In genomic region chr2:70304501-70304900, GRCh38 we compare ENCODE assay signal across 14 cellular contexts. TPM values are rescaled to one million over a fixed set of nuclear protein-coding genes. Genes with fewer than 3 reads are reported as not detected.
A peak's percentile ranks its signal among the peaks of the same experiment; 100 is the strongest.
DNase-seq lines count a peak whose midpoint lies in the region; ATAC-seq, FAIRE-seq and TF ChIP-seq lines count a peak whose summit lies in the region.
"Had no signal": no experiment of that assay in that cellular context is flagged by ENCODE, and none has a peak within 500 bp of the region (broad histone marks: within the 10 kb centered on the region; RNA-seq: fewer than 3 reads in every experiment).

No MANE protein-coding gene starts in this region.

- no peak for FAIRE-seq in frontal cortex (lab: Jason Lieb, UNC)
- FAIRE-seq: endometrium had no signal

- no peak overlapping the region for H3K27ac ChIP-seq in GM23338 (ENCODE audit: low read depth)
- H3K27ac ChIP-seq in spleen = no peak overlapping the region
- H3K27ac ChIP-seq: BLaER1, gastrocnemius medialis, neutrophil, VCaP had no signal

- WGBS in spleen, 5 donors = 64 to 71% (median 69%) methylated on average over 4 of the region's 4 CpGs

- H3K27ac Mint-ChIP-seq in GM23338 = no peak overlapping the region
- H3K27ac Mint-ChIP-seq: activated CD8-positive, alpha-beta T cell treated with anti-CD3 and anti-CD28 coated beads for 36 hours; activated T-helper 2 cell treated with anti-CD3 and anti-CD28 coated beads, Interferon-gamma antibody, Interleukin-2, Interleukin-4, amounts not matched to agents 10 μg/mL and 5 μg/mL and 100 μg/mL, durations not matched to agents 14 hours and 24 hours and 36 hours had no signal

- H3K9me3 Mint-ChIP-seq in GM23338 = peaks cover 17% of the 10 kb centered on the region
- H3K9me3 Mint-ChIP-seq: activated CD8-positive, alpha-beta T cell treated with anti-CD3 and anti-CD28 coated beads for 36 hours; activated T-helper 2 cell treated with anti-CD3 and anti-CD28 coated beads, Interferon-gamma antibody, Interleukin-2, Interleukin-4, amounts not matched to agents 10 μg/mL and 5 μg/mL and 100 μg/mL, durations not matched to agents 14 hours and 24 hours and 36 hours had no signal

- peaks cover 26% of the 10 kb centered on the region for H3K4me1 Mint-ChIP-seq in GM23338

- intact Hi-C loops in spleen (cut with DNase I; ENCODE audit: low total_unique reads) = loop anchor here (5.0 to 10.0 kb wide), 2 partner anchors 392 to 580 kb away; no protein-coding TSS in a partner anchor

- H3K9me2 ChIP-seq in GM23338 (ENCODE audit: insufficient read depth) = no peaks in the 10 kb centered on the region

- H3K4me3 Mint-ChIP-seq in GM23338 = peak overlapping the region; percentile 13; the same call in 1 of the 3 replicates
- H3K4me3 Mint-ChIP-seq: activated CD8-positive, alpha-beta T cell treated with anti-CD3 and anti-CD28 coated beads for 36 hours had no signal

- DNase-seq in GM23338 (ENCODE audit: low spot score) (no peak), NCI-H187 treated with DMSO at 0.1 percent for 48 hours (lab: John Stamatoyannopoulos, UW) (peak; percentile 95), SHP77 (lab: John Stamatoyannopoulos, UW) (peak; percentile 57 to 71), medulla oblongata (ENCODE audit: extremely low spot score) (peak; percentile 12), frontal cortex (ENCODE audit: low spot score in 2 of 2) (no peak), spleen (no peak)
- no peak for DNase-seq in activated CD4-positive, alpha-beta T cell treated with anti-CD3 and anti-CD28 coated beads for 1 hour
- DNase-seq: gastrocnemius medialis had no signal

- TF ChIP-seq CTCF in GM23338 (conservative IDR thresholded peaks at IDR 0.05; ENCODE audit: low read depth in 2 of 2) (no peak), spleen (IDR thresholded peaks at IDR 0.05 in 8 of 11, conservative IDR thresholded peaks at IDR 0.05 in 3 of 11) (no peak)

- ATAC-seq in GM23338 = no peak
- ATAC-seq: gastrocnemius medialis had no signal

- H4K20me1 ChIP-seq in GM23338 (replicated peaks; ENCODE audit: insufficient read depth) = no peaks in the 10 kb centered on the region; the same call in 1 of the 2 replicates

- H3K79me2 ChIP-seq in GM23338 (replicated peaks; ENCODE audit: insufficient read depth) = peaks cover 7% of the 10 kb centered on the region

- H3K4me3 ChIP-seq in GM23338 = no peak overlapping the region
- H3K4me3 ChIP-seq in spleen = no peak overlapping the region
- H3K4me3 ChIP-seq: BLaER1, gastrocnemius medialis had no signal

- peaks cover 7% of the 10 kb centered on the region for H3K36me3 ChIP-seq in GM23338 (ENCODE audit: insufficient read depth)
- H3K36me3 ChIP-seq in spleen = peaks cover 0 to 13% (median 8%) of the 10 kb centered on the region in 6 donors
- H3K36me3 ChIP-seq: neutrophil had no signal

- peaks cover 25% of the 10 kb centered on the region for H3K36me3 Mint-ChIP-seq in GM23338 (ENCODE audit: low read depth)

- TF ChIP-seq POLR2A in spleen (IDR thresholded peaks at IDR 0.05) = no peak

- peaks cover 13% of the 10 kb centered on the region; the same call in 1 of the 2 replicates for H3F3A ChIP-seq in GM23338 (replicated peaks; ENCODE audit: low read depth)

- H3K27me3 ChIP-seq in GM23338 (ENCODE audit: insufficient read depth) (no peaks in the 10 kb centered on the region; the same call in 1 of the 2 replicates), spleen (replicated peaks in 1 of 7) (no peaks in the 10 kb centered on the region)
- H3K27me3 ChIP-seq: BLaER1, gastrocnemius medialis had no signal

- peaks cover 18% of the 10 kb centered on the region for H3K27me3 Mint-ChIP-seq in GM23338 (ENCODE audit: insufficient read depth, low read depth, poor library complexity)

- H3K4me2 ChIP-seq in GM23338 = peak overlapping the region; percentile 38; the same call in 1 of the 2 replicates

- peak overlapping the region; percentile 11; the same call in 1 of the 2 replicates for H2AFZ ChIP-seq in GM23338

- H3K9me3 ChIP-seq in spleen = no peaks in the 10 kb centered on the region
- H3K9me3 ChIP-seq: BLaER1, gastrocnemius medialis, neutrophil had no signal

- peaks cover 13% of the 10 kb centered on the region for H3K4me1 ChIP-seq in GM23338 (ENCODE audit: insufficient read depth)
- H3K4me1 ChIP-seq in spleen = peaks cover 0 to 36% (median 22%) of the 10 kb centered on the region in 6 donors

TF ChIP-seq in GM23338, 12 proteins besides CTCF, POLR2A, EP300 and RAD21 (continues in another document):
- no peak for TF ChIP-seq NANOG (IDR thresholded peaks at IDR 0.05; ENCODE audit: borderline replicate concordance)
- no peak for TF ChIP-seq ETS1 (IDR thresholded peaks at IDR 0.05)
- no peak for TF ChIP-seq JUNB (IDR thresholded peaks at IDR 0.05; ENCODE audit: unreplicated experiment)
- TF ChIP-seq EZH2phosphoT487 (IDR thresholded peaks at IDR 0.05; ENCODE audit: unreplicated experiment) = no peak
- TF ChIP-seq STAT1 (IDR thresholded peaks at IDR 0.05; ENCODE audit: unreplicated experiment) = no peak
- no peak for TF ChIP-seq CREB1 (CRISPR knock-in tag; IDR thresholded peaks at IDR 0.05; ENCODE audit: low read depth)
- no peak for TF ChIP-seq ZNF331 (CRISPR knock-in tag; IDR thresholded peaks at IDR 0.05; ENCODE audit: low read depth)
- TF ChIP-seq REST (IDR thresholded peaks at IDR 0.05; ENCODE audit: unreplicated experiment) = no peak
- TF ChIP-seq POLR2AphosphoS5 (IDR thresholded peaks at IDR 0.05; ENCODE audit: low read depth) = no peak

RNA-seq across cellular contexts. Expression of gene FAM136A, which starts 2.6 kb away (rescaled TPM):
- total RNA-seq in GM23338 (2014; rRNA removed; shearing (Covaris generic)) = 115 and 122 TPM in 2 replicates
- polyA plus RNA-seq in GM23338 (2016; fragmentation: Nextera tagmentation; extraction: Ambion mirVana) (133 and 150 TPM in 2 replicates), spleen (10 to 100 TPM; 32.4 to 39.4 (median 36.9) TPM)
- total RNA-seq in frontal cortex (31.4 TPM), spleen (10 to 100 TPM; 21.0 to 34.0 (median 24.0) TPM)

RNA-seq across cellular contexts. Expression of gene SNRPG, which starts 11.0 kb away (rescaled TPM):
- total RNA-seq in GM23338 (2014; rRNA removed; shearing (Covaris generic)) = 275 and 450 TPM in 2 replicates
- polyA plus RNA-seq in GM23338 (2016; fragmentation: Nextera tagmentation; extraction: Ambion mirVana) (1,584 and 1,653 TPM in 2 replicates), spleen (100 to 1,000 TPM; 165 to 236 (median 173) TPM)
- total RNA-seq in frontal cortex (132 TPM), spleen (100 to 1,000 TPM in 2 of 7 donors, 10 to 100 TPM in 5; 75.5 to 134 (median 96.8) TPM)

RNA-seq across cellular contexts. Expression of gene PCYOX1, which starts 46.6 kb away (rescaled TPM):
- 37.0 and 39.4 TPM in 2 replicates for total RNA-seq in GM23338 (2014; rRNA removed; shearing (Covaris generic))
- 18.6 and 19.3 TPM in 2 replicates for polyA plus RNA-seq in GM23338 (2016; fragmentation: Nextera tagmentation; extraction: Ambion mirVana)
- total RNA-seq in frontal cortex = 102 TPM
- total RNA-seq in spleen = 10 to 100 TPM; 19.4 to 54.3 (median 35.8) TPM
- polyA plus RNA-seq in spleen = 1 to 10 TPM; 2.4 to 4.7 (median 4.6) TPM

RNA-seq across cellular contexts. Expression of gene TIA1, which starts 56.1 kb away (rescaled TPM):
- 126 and 179 TPM in 2 replicates for total RNA-seq in GM23338 (2014; rRNA removed; shearing (Covaris generic))
- 101 and 130 TPM in 2 replicates for polyA plus RNA-seq in GM23338 (2016; fragmentation: Nextera tagmentation; extraction: Ambion mirVana)
- total RNA-seq in frontal cortex = 297 TPM
- total RNA-seq in spleen = 100 to 1,000 TPM; 109 to 175 (median 129) TPM
- 10 to 100 TPM; 72.5 to 87.1 (median 82.8) TPM for polyA plus RNA-seq in spleen

Comparison
In these comparisons a context has a peak if more than half of its experiments do, and no peak if none do; other contexts are left out.
1. DNase-seq: peak in NCI-H187 treated with DMSO at 0.1 percent for 48 hours (single experiment), SHP77 (2 of 2) and medulla oblongata (single experiment); none in GM23338 (single experiment), frontal cortex (0 of 2), activated CD4-positive, alpha-beta T cell treated with anti-CD3 and anti-CD28 coated beads for 1 hour (single experiment) and spleen (single experiment).